10 cellular contexts compared by ENCODE assay signal in genomic region chr3:129974451-129975331, GRCh38. TPM values are rescaled to one million over a fixed set of nuclear protein-coding genes. Genes with fewer than 3 reads are reported as not detected.
DNase-seq lines count a peak whose midpoint lies in the region; ATAC-seq and TF ChIP-seq lines count a peak whose summit lies in the region.
"Had no signal": no experiment of that assay in that cellular context is flagged by ENCODE, and none has a peak within 500 bp of the region (broad histone marks: within the 10 kb centered on the region; RNA-seq: fewer than 3 reads in every experiment).

A gene with protein sequence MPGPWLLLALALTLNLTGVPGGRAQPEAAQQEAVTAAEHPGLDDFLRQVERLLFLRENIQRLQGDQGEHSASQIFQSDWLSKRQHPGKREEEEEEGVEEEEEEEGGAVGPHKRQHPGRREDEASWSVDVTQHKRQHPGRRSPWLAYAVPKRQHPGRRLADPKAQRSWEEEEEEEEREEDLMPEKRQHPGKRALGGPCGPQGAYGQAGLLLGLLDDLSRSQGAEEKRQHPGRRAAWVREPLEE (plus strand): TSS chr3:129974720. CDS start chr3:129975817, 1,097 bp downstream.

- H3K4me3 ChIP-seq in iPS-15b (ENCODE audit: low read depth, low read length): peak within 1 kb of the TSS; percentile 41
- no peak within 1 kb of the TSS for H3K4me3 ChIP-seq in skeletal muscle satellite cell (ENCODE audit: low read length)
- H3K4me3 ChIP-seq in Caco-2 (ENCODE audit: low read depth, low read length): no peak within 1 kb of the TSS

- H3K27me3 ChIP-seq in iPS-15b (ENCODE audit: control insufficient read depth, insufficient read depth, low read length) (peaks cover 95% of the 10 kb centered on the region), skeletal muscle satellite cell (ENCODE audit: control insufficient read depth, insufficient read depth, low read length) (peaks cover 83% of the 10 kb centered on the region), Caco-2 (replicated peaks; ENCODE audit: control insufficient read depth, insufficient read depth, low read length) (no peaks in the 10 kb centered on the region; the same call in 1 of the 2 replicates)

- POLR2A ChIA-PET in activated CD4-positive, alpha-beta memory T cell treated with anti-CD3 and anti-CD28 coated beads, Interleukin-2, amount 10 ng/mL, durations not matched to agents 7 days and 5 days (lab: Charles Lee): no interaction called here
- POLR2A ChIA-PET in Caco-2 (lab: Charles Lee): no interaction called here

- intact Hi-C loops in Caco-2 (cut with micrococcal nuclease; ENCODE audit: unreplicated experiment): no loop called here

- no peak within 1 kb of the TSS for H3K27ac Mint-ChIP-seq in activated CD4-positive, alpha-beta memory T cell treated with anti-CD3 and anti-CD28 coated beads, Interleukin-2, amount 10 ng/mL, durations not matched to agents 7 days and 5 days
- no peak within 1 kb of the TSS for H3K27ac Mint-ChIP-seq in Caco-2 (ENCODE audit: unreplicated experiment)

- no peak for ATAC-seq in HG03378 (IDR thresholded peaks at IDR 0.05; ENCODE audit: unreplicated experiment)

- DNase-seq in NOMO-1 treated with DMSO at 0.1 percent for 48 hours (lab: John Stamatoyannopoulos, UW; ENCODE audit: unreplicated experiment) (peak; percentile 46), NOMO-1 (lab: John Stamatoyannopoulos, UW; ENCODE audit: unreplicated experiment in 2 of 2) (no peak), DMS79 treated with DMSO at 0.1 percent for 48 hours (lab: John Stamatoyannopoulos, UW) (no peak), Caco-2 (no peak)
- no peak for DNase-seq in activated CD4-positive, alpha-beta memory T cell treated with anti-CD3 and anti-CD28 coated beads, Interleukin-2, amount 10 ng/mL, durations not matched to agents 7 days and 5 days
- DNase-seq: activated CD4-positive, CD25-positive, alpha-beta regulatory T cell treated with anti-CD3 and anti-CD28 coated beads, Interleukin-2, amount 50 U/mL, for 72 hours had no signal

- H3K4me2 ChIP-seq in skeletal muscle satellite cell (ENCODE audit: low read length): peak within 1 kb of the TSS; percentile 26

- no peak for TF ChIP-seq CTCF in Caco-2 (IDR thresholded peaks at IDR 0.05; ENCODE audit: insufficient read depth in 1 of 2, low read depth in 1 of 2, low read length in 1 of 2, severe bottlenecking in 1 of 2, unreplicated experiment in 1 of 2)

- peak within 1 kb of the TSS; percentile 25 for H3K4me3 Mint-ChIP-seq in activated CD4-positive, alpha-beta memory T cell treated with anti-CD3 and anti-CD28 coated beads, Interleukin-2, amount 10 ng/mL, durations not matched to agents 7 days and 5 days
- no peak within 1 kb of the TSS for H3K4me3 Mint-ChIP-seq in Caco-2 (ENCODE audit: unreplicated experiment)

- H3K9ac ChIP-seq in iPS-15b (ENCODE audit: low read depth, low read length) (no peak within 1 kb of the TSS), skeletal muscle satellite cell (ENCODE audit: low read depth, low read length) (no peak within 1 kb of the TSS)

- H3K36me3 Mint-ChIP-seq in activated CD4-positive, alpha-beta memory T cell treated with anti-CD3 and anti-CD28 coated beads, Interleukin-2, amount 10 ng/mL, durations not matched to agents 7 days and 5 days (ENCODE audit: low read depth): no peaks in the 10 kb centered on the region
- H3K36me3 Mint-ChIP-seq in Caco-2 (ENCODE audit: insufficient read depth, unreplicated experiment): no peaks in the 10 kb centered on the region

- no peaks in the 10 kb centered on the region for H3K9me3 Mint-ChIP-seq in activated CD4-positive, alpha-beta memory T cell treated with anti-CD3 and anti-CD28 coated beads, Interleukin-2, amount 10 ng/mL, durations not matched to agents 7 days and 5 days
- no peaks in the 10 kb centered on the region for H3K9me3 Mint-ChIP-seq in Caco-2 (ENCODE audit: unreplicated experiment)

- no peaks in the 10 kb centered on the region for H3K9me3 ChIP-seq in iPS-15b (ENCODE audit: control insufficient read depth, insufficient read depth, low read length)
- no peaks in the 10 kb centered on the region for H3K9me3 ChIP-seq in skeletal muscle satellite cell (replicated peaks; ENCODE audit: low read length)
- H3K9me3 ChIP-seq in Caco-2: no peaks in the 10 kb centered on the region

- H3K4me1 Mint-ChIP-seq in activated CD4-positive, alpha-beta memory T cell treated with anti-CD3 and anti-CD28 coated beads, Interleukin-2, amount 10 ng/mL, durations not matched to agents 7 days and 5 days: peaks cover 7% of the 10 kb centered on the region
- peaks cover 6% of the 10 kb centered on the region for H3K4me1 Mint-ChIP-seq in Caco-2 (ENCODE audit: low read depth, unreplicated experiment)

- no TSS peak for BruUV-seq in Caco-2 (replicated peaks; lab: Mats Ljungman, UMichigan)

- H3K27me3 Mint-ChIP-seq in activated CD4-positive, alpha-beta memory T cell treated with anti-CD3 and anti-CD28 coated beads, Interleukin-2, amount 10 ng/mL, durations not matched to agents 7 days and 5 days: peaks cover 63% of the 10 kb centered on the region
- H3K27me3 Mint-ChIP-seq in Caco-2 (ENCODE audit: insufficient read depth, unreplicated experiment): no peaks in the 10 kb centered on the region

- H3K4me1 ChIP-seq in iPS-15b (ENCODE audit: control insufficient read depth, insufficient read depth, low read length) (peaks cover 12% of the 10 kb centered on the region), skeletal muscle satellite cell (ENCODE audit: control insufficient read depth, insufficient read depth, low read length) (peaks cover 6% of the 10 kb centered on the region), Caco-2 (0 out of 2 replicates have a peak, but pooled peaks cover 4% of the 10 kb centered on the region)

- CTCF ChIA-PET in activated CD4-positive, alpha-beta memory T cell treated with anti-CD3 and anti-CD28 coated beads, Interleukin-2, amount 10 ng/mL, durations not matched to agents 7 days and 5 days (lab: Charles Lee): interaction anchor here (0.5 kb wide), 1 partner anchor 178 kb away, joined by 3 read pairs; no protein-coding TSS in a partner anchor
- CTCF ChIA-PET in Caco-2 (lab: Charles Lee): no interaction called here

- H3K36me3 ChIP-seq in iPS-15b (ENCODE audit: control insufficient read depth, insufficient read depth, low read length) (no peaks in the 10 kb centered on the region), skeletal muscle satellite cell (ENCODE audit: insufficient read depth, low read length) (no peaks in the 10 kb centered on the region), Caco-2 (ENCODE audit: control insufficient read depth, insufficient read depth, low read length) (no peaks in the 10 kb centered on the region)

RNA-seq across cellular contexts. Expression of the gene that starts here (rescaled TPM):
- not detected for total RNA-seq in activated CD4-positive, alpha-beta memory T cell treated with anti-CD3 and anti-CD28 coated beads, Interleukin-2, amount 10 ng/mL, durations not matched to agents 7 days and 5 days
- not detected in 2 replicates for total RNA-seq in skeletal muscle satellite cell (2012; rRNA removed)
- total RNA-seq in Caco-2 (2022): not detected in 2 replicates
- total RNA-seq: mucosa of gallbladder had no signal
